ENCODE assay signal across 8 cellular contexts in genomic region chr4:57119054-57119651, GRCh38. TPM values are rescaled to one million over a fixed set of nuclear protein-coding genes. Genes with fewer than 3 reads are reported as not detected.
A peak's percentile ranks its signal among the peaks of the same experiment; 100 is the strongest.
DNase-seq lines count a peak whose midpoint lies in the region; ATAC-seq and TF ChIP-seq lines count a peak whose summit lies in the region.
"Had no signal": no experiment of that assay in that cellular context is flagged by ENCODE, and none has a peak within 500 bp of the region (broad histone marks: within the 10 kb centered on the region; RNA-seq: fewer than 3 reads in every experiment).

No MANE protein-coding gene starts in this region.

- peaks cover 17% of the 10 kb centered on the region for H3K9me3 ChIP-seq in mesenchymal stem cell (ENCODE audit: control insufficient read depth, low read length)
- H3K9me3 ChIP-seq in upper lobe of right lung = no peaks in the 10 kb centered on the region

- TF ChIP-seq CTCF in upper lobe of right lung (IDR thresholded peaks at IDR 0.05) (no peak), glutamatergic neuron (IDR thresholded peaks at IDR 0.05; ENCODE audit: partially characterized antibody, unreplicated experiment) (no peak)

- no peak overlapping the region for H3K14ac ChIP-seq in mesenchymal stem cell (ENCODE audit: low read length in 2 of 2)

- peak overlapping the region; percentile 76 for H4K8ac ChIP-seq in mesenchymal stem cell (ENCODE audit: low read length)

- 56% methylated on average over 8 of the region's 8 CpGs for WGBS in mesenchymal stem cell

- H2BK120ac ChIP-seq in mesenchymal stem cell (ENCODE audit: low read depth, low read length) = no peak overlapping the region

- H2BK15ac ChIP-seq in mesenchymal stem cell (ENCODE audit: low read depth, poor library complexity, severe bottlenecking) = no peak overlapping the region

- H3K27me3 ChIP-seq in mesenchymal stem cell (ENCODE audit: control insufficient read depth in 1 of 2, insufficient read depth in 1 of 2, low read length in 2 of 2) (peaks cover 0 to 15% of the 10 kb centered on the region in 2 experiments), upper lobe of right lung (no peaks in the 10 kb centered on the region)

- H3K18ac ChIP-seq in mesenchymal stem cell (ENCODE audit: low read depth in 1 of 2, low read length in 2 of 2) = peak overlapping the region in 1 of 2 experiments; percentile 49

- H3K4me3 Mint-ChIP-seq in glutamatergic neuron (ENCODE audit: unreplicated experiment) = no peak overlapping the region

- H3K23ac ChIP-seq in mesenchymal stem cell (ENCODE audit: low read length in 2 of 2) = no peak overlapping the region

- H3K27ac ChIP-seq in mesenchymal stem cell (ENCODE audit: low read length, poor library complexity, severe bottlenecking) (peak overlapping the region; percentile 91), upper lobe of right lung (peak overlapping the region; percentile 74)

- intact Hi-C loops in upper lobe of right lung (cut with DNase I) = no loop called here

- ATAC-seq in upper lobe of right lung = peak; percentile 87

- H3K27me3 Mint-ChIP-seq in glutamatergic neuron (ENCODE audit: unreplicated experiment) = peaks cover 3% of the 10 kb centered on the region

- peak overlapping the region in 1 of 2 experiments; percentile 64 for H3K4me3 ChIP-seq in mesenchymal stem cell (ENCODE audit: insufficient read depth in 1 of 2, low read depth in 1 of 2, low read length in 2 of 2)
- H3K4me3 ChIP-seq in upper lobe of right lung = no peak overlapping the region

- peak overlapping the region; percentile 3 for H2BK5ac ChIP-seq in mesenchymal stem cell (ENCODE audit: low read depth, low read length, poor library complexity, severe bottlenecking)

- H2AK5ac ChIP-seq in mesenchymal stem cell (ENCODE audit: low read length, severe bottlenecking) = no peak overlapping the region

- H3K9me3 Mint-ChIP-seq in glutamatergic neuron (ENCODE audit: unreplicated experiment) = no peaks in the 10 kb centered on the region

- no peak overlapping the region for H2BK12ac ChIP-seq in mesenchymal stem cell (ENCODE audit: low read length in 2 of 2)

- peaks cover 2% of the 10 kb centered on the region for H3K79me1 ChIP-seq in mesenchymal stem cell (replicated peaks; ENCODE audit: low read length, poor library complexity, severe bottlenecking)

- no peak overlapping the region for H3K27ac Mint-ChIP-seq in glutamatergic neuron (ENCODE audit: unreplicated experiment)

- peak overlapping the region in 1 of 2 experiments; percentile 37 for H3K4ac ChIP-seq in mesenchymal stem cell (ENCODE audit: low read depth in 1 of 2, low read length in 2 of 2)

- H3K9ac ChIP-seq in mesenchymal stem cell (ENCODE audit: low read length) = peak overlapping the region; percentile 78

- H3K4me1 ChIP-seq in mesenchymal stem cell (ENCODE audit: control insufficient read depth, insufficient read depth, low read depth, low read length) = peaks cover 16% of the 10 kb centered on the region
- peaks cover 9% of the 10 kb centered on the region for H3K4me1 ChIP-seq in upper lobe of right lung

- peaks cover 1% of the 10 kb centered on the region for H3K4me1 Mint-ChIP-seq in glutamatergic neuron (ENCODE audit: low read depth, unreplicated experiment)

- no peak overlapping the region for H4K91ac ChIP-seq in mesenchymal stem cell (ENCODE audit: low read length)

- no peaks in the 10 kb centered on the region for H3K36me3 Mint-ChIP-seq in glutamatergic neuron (ENCODE audit: unreplicated experiment)

- H3K4me2 ChIP-seq in mesenchymal stem cell (ENCODE audit: low read length, poor library complexity, severe bottlenecking) = no peak overlapping the region

- H3K36me3 ChIP-seq in mesenchymal stem cell (ENCODE audit: control insufficient read depth in 1 of 2, insufficient read depth in 2 of 2, low read depth in 1 of 2, low read length in 2 of 2) (no peaks in the 10 kb centered on the region), upper lobe of right lung (no peaks in the 10 kb centered on the region)

- no peak overlapping the region for H2AFZ ChIP-seq in mesenchymal stem cell (ENCODE audit: low read depth, low read length)

- peak; percentile 91 for DNase-seq in dedifferentiated amniotic fluid mesenchymal stem cell (ENCODE audit: extremely low spot score)
- peak; percentile 92 for DNase-seq in mesenchymal stem cell
- peak; percentile 55 for DNase-seq in upper lobe of right lung
- DNase-seq in HT-29 (ENCODE audit: low spot score) = no peak
- no peak for DNase-seq in glutamatergic neuron
- DNase-seq in NCI-H345 (lab: John Stamatoyannopoulos, UW) = no peak
- DNase-seq: activated T-cell treated with anti-CD3 and anti-CD28 coated beads, Interleukin-2, amount 50 U/mL, for 1 hour had no signal

TF ChIP-seq in PFSK-1, 5 proteins besides CTCF, POLR2A, EP300 and RAD21:
- TF ChIP-seq FOXP2 (optimal IDR thresholded peaks at IDR 0.05; ENCODE audit: borderline replicate concordance, extremely low read depth, extremely low read length, insufficient read depth) (peak; percentile 32), REST (IDR thresholded peaks at IDR 0.05; ENCODE audit: insufficient read depth in 1 of 2, low read depth in 2 of 2, low read length in 2 of 2) (peak in 1 of 2 experiments; percentile 65; a peak in 1 of 4 replicates), POLR2AphosphoS5 (IDR thresholded peaks at IDR 0.05; ENCODE audit: low read depth, low read length) (0 out of 2 replicates have a peak, but pooled peaks have one; percentile 22), TAF1 (IDR thresholded peaks at IDR 0.05; ENCODE audit: borderline replicate concordance, insufficient read depth, low read length) (no peak), SIN3A (IDR thresholded peaks at IDR 0.05; ENCODE audit: borderline replicate concordance, insufficient read depth, low read length) (peak; percentile 46; the same call in 1 of the 2 replicates)

RNA-seq across cellular contexts. Expression of gene IGFBP7, which starts 9.0 kb away (rescaled TPM):
- polyA plus RNA-seq in PFSK-1 (2012; ENCODE audit: insufficient read length, low read depth) = not detected
- 2,552 TPM for polyA plus RNA-seq in mesenchymal stem cell (2013, experiment 1 of 2)
- 3,066 TPM for polyA plus RNA-seq in mesenchymal stem cell (2013, experiment 2 of 2)
- 661 TPM for total RNA-seq in upper lobe of right lung
- total RNA-seq in HT-29 (2014; rRNA removed; shearing (Covaris generic)) = not detected in 2 replicates
- not detected for total RNA-seq in glutamatergic neuron (ENCODE audit: unreplicated experiment)

Comparison
In these comparisons a context has a peak if more than half of its experiments do, and no peak if none do; other contexts are left out.
1. DNase-seq: peak in dedifferentiated amniotic fluid mesenchymal stem cell (single experiment), mesenchymal stem cell (single experiment) and upper lobe of right lung (single experiment); none in HT-29 (single experiment), glutamatergic neuron (single experiment) and NCI-H345 (single experiment).
2. RNA of gene IGFBP7, which starts 9.0 kb away (total RNA-seq): 661 TPM in upper lobe of right lung (single experiment); not detected in HT-29 and not detected in glutamatergic neuron (single experiment); every median in the first group is over 100 times any median in the second.